In genomic region chr21:32727728-32728454, GRCh38 we compare ENCODE assay signal across 1 cellular context.
A peak's percentile ranks its signal among the peaks of the same experiment; 100 is the strongest.
TF ChIP-seq lines count a peak whose summit lies in the region.

SYNJ1 (minus strand) TSS chr21:32728013; CDS start chr21:32726895, 1,118 bp downstream.

TF ChIP-seq in HepG2, 621 proteins besides CTCF, POLR2A, EP300 and RAD21 (continued from another document and continues in another):
- 0 out of 2 replicates have a peak, but pooled peaks have one; percentile 38 for TF ChIP-seq MAZ (IDR thresholded peaks at IDR 0.05; ENCODE audit: borderline replicate concordance, low read depth, low read length)
- peak; percentile 90 for TF ChIP-seq MAZ (CRISPR knock-in tag; IDR thresholded peaks at IDR 0.05; ENCODE audit: low read depth)
- TF ChIP-seq CHD2 (IDR thresholded peaks at IDR 0.05; ENCODE audit: low read depth, low read length): no peak
- peak; percentile 79; the same call in 1 of the 2 replicates for TF ChIP-seq KDM5B (CRISPR knock-in tag; IDR thresholded peaks at IDR 0.05; ENCODE audit: borderline replicate concordance)
- peak; percentile 45 for TF ChIP-seq PTBP1 (IDR thresholded peaks at IDR 0.05; ENCODE audit: low read depth, low read length, poor library complexity, severe bottlenecking)
- no peak for TF ChIP-seq RFX5 (IDR thresholded peaks at IDR 0.05; ENCODE audit: low read depth, low read length)
- TF ChIP-seq ZGPAT (CRISPR knock-in tag; IDR thresholded peaks at IDR 0.05): peak; percentile 93
- no peak for TF ChIP-seq MEIS2 (CRISPR knock-in tag; IDR thresholded peaks at IDR 0.05)
- TF ChIP-seq MZF1 (CRISPR knock-in tag; IDR thresholded peaks at IDR 0.05; ENCODE audit: borderline replicate concordance): peak; percentile 75; the same call in 1 of the 2 replicates
- no peak for TF ChIP-seq PCBP1 (IDR thresholded peaks at IDR 0.05; ENCODE audit: borderline replicate concordance, low read depth, low read length)
- TF ChIP-seq ZNF260 (CRISPR knock-in tag; IDR thresholded peaks at IDR 0.05; ENCODE audit: borderline replicate concordance, low read depth): 0 out of 2 replicates have a peak, but pooled peaks have one; percentile 31
- 0 out of 2 replicates have a peak, but pooled peaks have one; percentile 29 for TF ChIP-seq THRA (CRISPR knock-in tag; IDR thresholded peaks at IDR 0.05; ENCODE audit: borderline replicate concordance)
- no peak for TF ChIP-seq THAP8 (CRISPR knock-in tag; IDR thresholded peaks at IDR 0.05; ENCODE audit: borderline replicate concordance)
- TF ChIP-seq ZNF580 (CRISPR knock-in tag; IDR thresholded peaks at IDR 0.05; ENCODE audit: borderline replicate concordance, low read depth): peak; percentile 92; the same call in 1 of the 2 replicates
- TF ChIP-seq SAP130 (CRISPR knock-in tag; IDR thresholded peaks at IDR 0.05; ENCODE audit: low read depth): peak; percentile 94
- peak; percentile 72 for TF ChIP-seq HNRNPK (IDR thresholded peaks at IDR 0.05; ENCODE audit: low read depth, low read length, poor library complexity, severe bottlenecking)
- peak; percentile 95; the same call in 1 of the 2 replicates for TF ChIP-seq FOXO4 (CRISPR knock-in tag; conservative IDR thresholded peaks at IDR 0.05)
- peak; percentile 98 for TF ChIP-seq GABPA (IDR thresholded peaks at IDR 0.05; ENCODE audit: low read depth, low read length)
- TF ChIP-seq GABPA (CRISPR knock-in tag; IDR thresholded peaks at IDR 0.05; ENCODE audit: low read depth): peak; percentile 90
- TF ChIP-seq ZNF503 (CRISPR knock-in tag; IDR thresholded peaks at IDR 0.05): peak; percentile 35
- TF ChIP-seq MEF2D (CRISPR knock-in tag; IDR thresholded peaks at IDR 0.05): peak; percentile 58
- TF ChIP-seq ATM (IDR thresholded peaks at IDR 0.05; ENCODE audit: borderline replicate concordance): no peak
- peak; percentile 68; the same call in 1 of the 2 replicates for TF ChIP-seq MEIS1 (CRISPR knock-in tag; IDR thresholded peaks at IDR 0.05; ENCODE audit: borderline replicate concordance)
- TF ChIP-seq HOXD1 (CRISPR knock-in tag; IDR thresholded peaks at IDR 0.05): peak; percentile 75; the same call in 1 of the 2 replicates
- TF ChIP-seq CEBPB (IDR thresholded peaks at IDR 0.05; ENCODE audit: borderline replicate concordance, low read depth, low read length): no peak
- 0 out of 2 replicates have a peak, but pooled peaks have one; percentile 71 for TF ChIP-seq LRRFIP1 (CRISPR knock-in tag; conservative IDR thresholded peaks at IDR 0.05)
- TF ChIP-seq ZNF431 (CRISPR knock-in tag; IDR thresholded peaks at IDR 0.05; ENCODE audit: borderline replicate concordance, low read depth): 0 out of 2 replicates have a peak, but pooled peaks have one; percentile 63
- TF ChIP-seq NCOA2 (CRISPR knock-in tag; IDR thresholded peaks at IDR 0.05): no peak
- no peak for TF ChIP-seq GZF1 (CRISPR knock-in tag; IDR thresholded peaks at IDR 0.05)
- no peak for TF ChIP-seq ZUFSP (CRISPR knock-in tag; IDR thresholded peaks at IDR 0.05; ENCODE audit: borderline replicate concordance)
- TF ChIP-seq NFE2 (CRISPR knock-in tag; IDR thresholded peaks at IDR 0.05): no peak
- peak; percentile 90 for TF ChIP-seq ZNF790 (CRISPR knock-in tag; IDR thresholded peaks at IDR 0.05; ENCODE audit: borderline replicate concordance)
- TF ChIP-seq CREBL2 (CRISPR knock-in tag; IDR thresholded peaks at IDR 0.05; ENCODE audit: borderline replicate concordance): no peak
- no peak for TF ChIP-seq ZBTB42 (CRISPR knock-in tag; IDR thresholded peaks at IDR 0.05)
- peak; percentile 70; the same call in 1 of the 2 replicates for TF ChIP-seq MYC (CRISPR knock-in tag; IDR thresholded peaks at IDR 0.05; ENCODE audit: borderline replicate concordance)
- no peak for TF ChIP-seq NR2F6 (IDR thresholded peaks at IDR 0.05)
- no peak for TF ChIP-seq NR2F6 (CRISPR knock-in tag; IDR thresholded peaks at IDR 0.05)
- no peak for TF ChIP-seq ZKSCAN5 (CRISPR knock-in tag; IDR thresholded peaks at IDR 0.05)
- TF ChIP-seq ZMAT5 (CRISPR knock-in tag; IDR thresholded peaks at IDR 0.05; ENCODE audit: borderline replicate concordance, low read depth): no peak
- TF ChIP-seq CHD4 (IDR thresholded peaks at IDR 0.05; ENCODE audit: borderline replicate concordance, low read length): peak; percentile 41; the same call in 1 of the 2 replicates
- 0 out of 2 replicates have a peak, but pooled peaks have one; percentile 41 for TF ChIP-seq ZNF619 (CRISPR knock-in tag; IDR thresholded peaks at IDR 0.05)
- TF ChIP-seq YEATS4 (CRISPR knock-in tag; IDR thresholded peaks at IDR 0.05; ENCODE audit: borderline replicate concordance): peak; percentile 65
- no peak; the same call in 1 of the 2 replicates for TF ChIP-seq MYPOP (CRISPR knock-in tag; IDR thresholded peaks at IDR 0.05)
- TF ChIP-seq ZFP37 (CRISPR knock-in tag; IDR thresholded peaks at IDR 0.05; ENCODE audit: borderline replicate concordance): 0 out of 2 replicates have a peak, but pooled peaks have one; percentile 16
- no peak for TF ChIP-seq NR2F1 (CRISPR knock-in tag; IDR thresholded peaks at IDR 0.05)
- no peak for TF ChIP-seq CREB3 (CRISPR knock-in tag; IDR thresholded peaks at IDR 0.05)
- 0 out of 2 replicates have a peak, but pooled peaks have one; percentile 43 for TF ChIP-seq CENPT (CRISPR knock-in tag; IDR thresholded peaks at IDR 0.05; ENCODE audit: low read depth)
- TF ChIP-seq SP5 (CRISPR knock-in tag; IDR thresholded peaks at IDR 0.05; ENCODE audit: borderline replicate concordance, low read depth): peak; percentile 80
- no peak for TF ChIP-seq ZNF552 (CRISPR knock-in tag; IDR thresholded peaks at IDR 0.05; ENCODE audit: borderline replicate concordance)
